ENCODE assay signal across 1 cellular context in the genomic region with DNA sequence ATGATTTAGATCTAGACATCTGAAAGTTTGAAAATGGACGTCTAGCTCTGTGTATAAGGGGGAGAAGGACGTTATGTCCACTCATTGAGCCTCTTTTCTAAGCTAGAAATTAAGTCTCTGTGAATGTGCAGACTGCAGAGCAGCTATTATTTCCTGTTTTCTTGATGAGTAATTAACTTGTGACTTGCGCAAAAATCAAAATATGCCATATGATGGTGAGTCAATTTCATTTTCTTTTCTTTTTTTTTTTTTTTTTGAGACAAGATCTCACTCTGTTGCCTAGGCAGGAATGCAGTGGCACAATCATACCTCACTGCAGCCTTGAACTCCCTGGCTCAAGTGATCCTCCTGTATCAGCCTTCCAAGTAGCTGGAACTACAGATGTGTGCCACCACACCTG.
TF ChIP-seq lines count a peak whose summit lies in the region.

No MANE protein-coding gene starts in this region.

TF ChIP-seq in K562, 482 proteins besides CTCF, POLR2A, EP300 and RAD21 (continued from another document):
- TF ChIP-seq FOSL1 (tag; conservative IDR thresholded peaks at IDR 0.05) (peak; percentile 95), ATF3 (IDR thresholded peaks at IDR 0.05) (peak; percentile 51), ATF3 (CRISPR knock-in tag; conservative IDR thresholded peaks at IDR 0.05) (no peak), CEBPG (CRISPR knock-in tag; IDR thresholded peaks at IDR 0.05) (no peak), CEBPG (tag; conservative IDR thresholded peaks at IDR 0.05 in 1 of 2, IDR thresholded peaks at IDR 0.05 in 1 of 2) (peak in 1 of 2 experiments; percentile 64; a peak in 2 of 4 replicates), NR2C1 (IDR thresholded peaks at IDR 0.05) (no peak), NR2C1 (tag; IDR thresholded peaks at IDR 0.05) (no peak), ZNF384 (IDR thresholded peaks at IDR 0.05; ENCODE audit: low read depth, low read length) (peak; percentile 44; the same call in 1 of the 2 replicates)
